In genomic region chr4:41321216-41321945, GRCh38 we compare ENCODE assay signal across 28 cellular contexts.
"Had no signal": no experiment of that assay in that cellular context is flagged by ENCODE, and none has a peak within 500 bp of the region (broad histone marks: within the 10 kb centered on the region; RNA-seq: fewer than 3 reads in every experiment).

No MANE protein-coding gene starts in this region.

- H3K27me3 ChIP-seq: adrenal gland, SJCRH30 had no signal

- H3K9me3 ChIP-seq: adrenal gland had no signal

- FAIRE-seq: astrocyte, bronchial epithelial cell, TTC549 had no signal

- H3K27ac ChIP-seq: adrenal gland, SJCRH30, SK-N-MC had no signal

- H3K36me3 ChIP-seq: adrenal gland, SJCRH30 had no signal

- H3K4me3 ChIP-seq: adrenal gland, SJCRH30, SK-N-MC had no signal

- DNase-seq: activated CD4-positive, alpha-beta T cell treated with anti-CD3 and anti-CD28 coated beads for 36 hours; activated CD4-positive, alpha-beta T cell treated with anti-CD3 and anti-CD28 coated beads, Interleukin-2, amount 10 ng/mL, durations not matched to agents 7 days and 5 days; activated CD4-positive, alpha-beta T cell treated with anti-CD3 and anti-CD28 coated beads, Interleukin-2, amount 50 U/mL, for 48 hours; activated CD8-positive, alpha-beta T cell treated with anti-CD3 and anti-CD28 coated beads, Interleukin-2, amount 10 ng/mL, durations not matched to agents 7 days and 5 days; activated gamma-delta T cell treated with Interleukin-2 at 50 U/mL for 16 hours; activated naive CD4-positive, alpha-beta T cell treated with anti-CD3 and anti-CD28 coated beads for 36 hours; activated T-cell treated with anti-CD3 and anti-CD28 coated beads, Interleukin-2, amount 50 U/mL, for 24 hours; adrenal gland; caudate nucleus; cerebellar nuclear complex; NCI-H1048; NCI-H1105 treated with DMSO at 0.1 percent for 48 hours; NCI-H1436; NCI-H1694; NCI-H1930; NCI-H2081 treated with DMSO at 0.1 percent for 48 hours; NCI-H345; NCI-H524 treated with DMSO at 0.1 percent for 48 hours; NK-92 treated with Interleukin-12 subunit alpha and Interleukin-12 subunit beta, amount 100 ng/mL, for 24 hours; SHP77; SJCRH30 had no signal

- H3K4me1 ChIP-seq: adrenal gland had no signal

- ATAC-seq: activated CD4-positive, alpha-beta T cell treated with anti-CD3 and anti-CD28 coated beads for 36 hours; activated CD4-positive, CD25-positive, alpha-beta regulatory T cell treated with anti-CD3 and anti-CD28 coated beads, Interleukin-2, amount 50 U/mL, for 24 hours; activated CD8-positive, alpha-beta T cell treated with anti-CD3 and anti-CD28 coated beads, Interleukin-2, amount 10 ng/mL, durations not matched to agents 7 days and 5 days; activated naive CD4-positive, alpha-beta T cell treated with anti-CD3 and anti-CD28 coated beads, Interleukin-2, amount 50 U/mL, for 72 hours; WTC11 had no signal
